9 cellular contexts compared by ENCODE assay signal in the genomic region with DNA sequence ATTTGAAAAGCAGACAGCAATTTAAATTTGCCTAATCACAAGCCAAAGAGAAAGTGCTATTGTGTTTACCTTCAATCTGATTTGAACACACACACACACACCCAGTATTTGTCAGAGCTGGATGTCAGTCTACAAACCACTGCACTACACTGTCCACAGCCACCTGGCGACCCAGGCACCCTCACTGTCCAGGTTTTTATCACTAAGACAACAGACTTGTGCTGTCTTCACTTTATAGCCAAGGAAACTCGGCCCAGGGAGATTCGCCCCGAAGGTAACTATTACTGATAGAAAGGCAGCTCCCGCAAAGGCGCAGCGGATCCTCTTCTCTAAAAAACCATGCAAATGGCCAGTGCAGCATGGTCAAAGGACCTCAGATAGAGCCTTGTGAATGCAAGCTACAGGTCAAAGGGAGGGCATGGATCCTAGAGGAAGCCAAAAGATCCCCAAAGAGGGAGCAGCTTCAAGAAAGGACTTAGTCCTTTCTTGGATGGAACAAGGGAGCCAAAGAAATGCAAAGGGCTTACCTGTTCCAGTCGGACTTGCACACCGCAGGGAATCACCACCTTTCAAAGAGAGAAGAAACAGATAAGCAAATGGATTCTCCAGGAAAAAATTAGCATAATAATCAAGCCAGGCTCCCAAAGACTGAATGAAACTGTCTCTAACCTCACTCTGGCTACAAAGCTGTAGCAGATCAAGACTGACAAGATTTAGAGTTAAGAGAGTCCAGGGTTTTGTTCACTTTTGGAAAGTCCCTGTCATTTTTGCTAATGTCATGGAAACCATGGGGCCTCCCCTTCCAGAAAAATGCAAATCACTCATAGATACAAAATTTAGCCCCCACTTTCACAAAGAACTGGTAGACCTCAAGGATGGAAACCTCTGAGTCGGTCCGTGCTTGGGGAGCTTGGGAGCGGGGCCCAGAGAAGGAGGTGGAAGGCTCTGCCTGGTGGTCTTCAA.
A peak's percentile ranks its signal among the peaks of the same experiment; 100 is the strongest.
DNase-seq lines count a peak whose midpoint lies in the region; ATAC-seq and TF ChIP-seq lines count a peak whose summit lies in the region.
"Had no signal": no experiment of that assay in that cellular context is flagged by ENCODE, and none has a peak within 500 bp of the region (broad histone marks: within the 10 kb centered on the region; RNA-seq: fewer than 3 reads in every experiment).

No MANE protein-coding gene starts in this region.

- peaks cover under 1% of the 10 kb centered on the region for H3K36me3 ChIP-seq in HAP-1 (replicated peaks)
- H3K36me3 ChIP-seq in PC-3 (ENCODE audit: low read depth, low read length): no peaks in the 10 kb centered on the region; the same call in 1 of the 2 replicates

- H3K4me1 Mint-ChIP-seq in nephron: peaks cover 48% of the 10 kb centered on the region
- H3K4me1 Mint-ChIP-seq: central memory CD8-positive, alpha-beta T cell had no signal

- peaks cover 5% of the 10 kb centered on the region for H3F3A ChIP-seq in PC-3 (ENCODE audit: low read length, unreplicated experiment)

- H3K27me3 Mint-ChIP-seq in nephron (ENCODE audit: low read depth): no peaks in the 10 kb centered on the region
- H3K27me3 Mint-ChIP-seq: central memory CD8-positive, alpha-beta T cell had no signal

- H3K79me2 ChIP-seq in PC-3 (ENCODE audit: low read length): peaks cover 92% of the 10 kb centered on the region

- no peak overlapping the region for H3K4me3 ChIP-seq in HAP-1
- no peak overlapping the region for H3K4me3 ChIP-seq in PC-3 (ENCODE audit: low read length)

- in situ Hi-C loops in HAP-1 (cut with MboI; ENCODE audit: low sequenced_read_pairs): no loop called here

- no peak overlapping the region for H2AFZ ChIP-seq in PC-3 (ENCODE audit: low read length)

- intact Hi-C loops in PC-3 (cut with micrococcal nuclease): loop anchor here (5.0 kb wide), 1 partner anchor 214 kb away; no protein-coding TSS in a partner anchor

- no TSS peak for BruUV-seq in PC-3 (replicated peaks; lab: Mats Ljungman, UMichigan)

- peaks cover 5% of the 10 kb centered on the region; the same call in 1 of the 2 replicates for H4K20me1 ChIP-seq in PC-3 (ENCODE audit: low read length)

- H3K9me3 Mint-ChIP-seq in nephron: no peaks in the 10 kb centered on the region

- CTCF ChIA-PET in PC-3 (lab: Charles Lee): no interaction called here

- H3K27me3 ChIP-seq in HAP-1 (ENCODE audit: low read depth) (no peaks in the 10 kb centered on the region), PC-3 (ENCODE audit: low read length) (no peaks in the 10 kb centered on the region)

- TF ChIP-seq CTCF in PC-3 (conservative IDR thresholded peaks at IDR 0.05; ENCODE audit: low read depth, low read length) (no peak), nephron (IDR thresholded peaks at IDR 0.05; ENCODE audit: unreplicated experiment in 3 of 3) (no peak)

- no peaks in the 10 kb centered on the region for H3K9me2 ChIP-seq in PC-3 (replicated peaks; ENCODE audit: low read length)

- ATAC-seq in GM18499 (IDR thresholded peaks at IDR 0.05; ENCODE audit: insufficient read depth, unreplicated experiment): peak; percentile 65
- no peak for ATAC-seq in PC-3

- DNase-seq in HAP-1 (ENCODE audit: low spot score in 2 of 2) (peak; percentile 37 to 49), PC-3 (no peak), HuH-7.5 (ENCODE audit: low spot score) (no peak), AG08395 (ENCODE audit: low spot score) (no peak), NCI-H526 treated with DMSO at 0.1 percent for 48 hours (lab: John Stamatoyannopoulos, UW) (no peak), OCI-M2 (lab: John Stamatoyannopoulos, UW; ENCODE audit: unreplicated experiment) (no peak)

- POLR2A ChIA-PET in PC-3 (lab: Charles Lee; ENCODE audit: unreplicated experiment): no interaction called here

- H3K4me1 ChIP-seq in HAP-1 (peaks cover 31% of the 10 kb centered on the region), PC-3 (ENCODE audit: insufficient read depth, low read length) (peaks cover 44% of the 10 kb centered on the region)

- H3K27ac Mint-ChIP-seq in nephron: peak overlapping the region; percentile 52 to 70 (median 54)

- H3K27ac ChIP-seq in PC-3 (ENCODE audit: low read length): peak overlapping the region; percentile 80

- H3K4me2 ChIP-seq in PC-3 (ENCODE audit: low read length): no peak overlapping the region

- no peaks in the 10 kb centered on the region for H3K9me3 ChIP-seq in HAP-1
- H3K9me3 ChIP-seq in PC-3 (ENCODE audit: low read length): no peaks in the 10 kb centered on the region

- H3K9ac ChIP-seq in PC-3 (ENCODE audit: low read length): no peak overlapping the region

- H3K36me3 Mint-ChIP-seq in nephron (ENCODE audit: low read depth): peaks cover 5% of the 10 kb centered on the region

- H3K4me3 Mint-ChIP-seq in nephron: no peak overlapping the region
- H3K4me3 Mint-ChIP-seq: central memory CD8-positive, alpha-beta T cell had no signal

Comparison
In these comparisons a context has a peak if more than half of its experiments do, and no peak if none do; other contexts are left out.
1. DNase-seq: peak in HAP-1 (2 of 2); none in PC-3 (single experiment), HuH-7.5 (single experiment), AG08395 (single experiment), NCI-H526 treated with DMSO at 0.1 percent for 48 hours (single experiment) and OCI-M2 (single experiment).